ENCODE assay signal across 21 cellular contexts in the genomic region with DNA sequence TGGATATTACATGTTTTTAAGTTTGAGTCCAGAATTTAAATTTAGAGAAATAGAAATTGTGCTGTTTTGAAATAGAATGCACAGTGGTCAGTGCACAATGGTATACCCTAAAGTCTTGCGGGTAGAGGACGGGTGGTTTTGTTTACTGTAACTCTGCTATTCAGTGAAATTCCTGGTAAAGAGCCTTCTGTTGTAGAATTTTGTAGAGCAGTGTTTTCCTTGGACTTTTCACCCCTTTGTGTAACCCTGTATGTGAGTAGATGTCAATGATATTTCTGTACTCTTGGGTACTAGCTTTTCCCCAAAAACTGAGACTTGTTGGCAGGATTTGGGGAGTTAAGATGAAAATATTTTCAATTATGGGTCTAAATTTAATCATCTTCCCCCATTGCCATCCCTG. TPM values are rescaled to one million over a fixed set of nuclear protein-coding genes. Genes with fewer than 3 reads are reported as not detected.
DNase-seq lines count a peak whose midpoint lies in the region; ATAC-seq and TF ChIP-seq lines count a peak whose summit lies in the region.
"Had no signal": no experiment of that assay in that cellular context is flagged by ENCODE, and none has a peak within 500 bp of the region (broad histone marks: within the 10 kb centered on the region; RNA-seq: fewer than 3 reads in every experiment).

No MANE protein-coding gene starts in this region.

- H2AK5ac ChIP-seq in H9 (ENCODE audit: insufficient read length, low read length): no peak overlapping the region

- H3K36me3 Mint-ChIP-seq in activated CD4-positive, alpha-beta T cell treated with anti-CD3 and anti-CD28 coated beads, Interleukin-2, amount 10 ng/mL, durations not matched to agents 24 days and 14 days (ENCODE audit: low read depth): peaks cover 61% of the 10 kb centered on the region
- H3K36me3 Mint-ChIP-seq in H9 (ENCODE audit: insufficient read depth in 1 of 3, low read depth in 3 of 3) (peaks cover 40 to 85% (median 73%) of the 10 kb centered on the region in 3 experiments; a peak in 6 of 7 replicates), immature natural killer cell (peaks cover 13 to 34% (median 22%) of the 10 kb centered on the region in 3 donors), osteocyte (ENCODE audit: unreplicated experiment) (peaks cover 47% of the 10 kb centered on the region)

- ATAC-seq in GM18861 (IDR thresholded peaks at IDR 0.05; ENCODE audit: unreplicated experiment): no peak
- ATAC-seq: activated CD4-positive, CD25-positive, alpha-beta regulatory T cell treated with anti-CD3 and anti-CD28 coated beads, Interleukin-2, amount 50 U/mL, for 24 hours; activated CD8-positive, alpha-beta memory T cell treated with anti-CD3 and anti-CD28 coated beads, Interleukin-2, amount 10 ng/mL, durations not matched to agents 7 days and 5 days; left lung; stimulated activated naive CD8-positive, alpha-beta T cell treated with anti-CD3 and anti-CD28 coated beads, Interleukin-15, Interleukin-2, amounts not matched to agents 100 U/mL and 50 U/mL, for 24 hours had no signal

- H3K79me1 ChIP-seq in H9 (ENCODE audit: insufficient read depth, low read depth, low read length, poor library complexity, severe bottlenecking): peaks cover 9% of the 10 kb centered on the region

- no peak overlapping the region for H3K4me2 ChIP-seq in H9 (ENCODE audit: insufficient read depth, insufficient read length, low read length)
- H3K4me2 ChIP-seq: KMS-11 had no signal

- H3T11ph ChIP-seq in H9 (ENCODE audit: low read length): no peak overlapping the region

- no CpG with 5 or more reads among the region's 2 CpGs for WGBS in H9 (ENCODE audit: extremely low coverage, insufficient read length, low lambda C conversion rate)

- no peak overlapping the region for H4K5ac ChIP-seq in H9 (ENCODE audit: insufficient read length, low read depth, low read length)

- no peak overlapping the region for H2AFZ ChIP-seq in H9 (ENCODE audit: low read length)

- no peak overlapping the region for H2BK15ac ChIP-seq in H9 (ENCODE audit: low read depth, low read length)

- no peak overlapping the region for H3K4ac ChIP-seq in H9 (ENCODE audit: low read depth, low read length)

- H2BK20ac ChIP-seq in H9 (ENCODE audit: low read depth, low read length, poor library complexity, severe bottlenecking): no peak overlapping the region

- no peak overlapping the region for H2BK12ac ChIP-seq in H9 (ENCODE audit: insufficient read length, low read depth, low read length)

- no peaks in the 10 kb centered on the region for H3K23me2 ChIP-seq in H9 (ENCODE audit: insufficient read length, low read depth, low read length, poor library complexity, severe bottlenecking)

- H3K4me1 ChIP-seq in H9 (ENCODE audit: insufficient read depth, low read length): no peaks in the 10 kb centered on the region
- H3K4me1 ChIP-seq: Caco-2 had no signal

- no peaks in the 10 kb centered on the region for H4K20me1 ChIP-seq in H9 (ENCODE audit: control insufficient read depth, insufficient read depth, insufficient read length)

- intact Hi-C loops in activated CD4-positive, alpha-beta T cell treated with anti-CD3 and anti-CD28 coated beads, Interleukin-2, amount 10 ng/mL, durations not matched to agents 24 days and 14 days (cut with micrococcal nuclease): no loop called here

- no peak overlapping the region for H3K9ac ChIP-seq in H9 (ENCODE audit: extremely low read depth, insufficient read length, low read length)
- H3K9ac ChIP-seq: KMS-11 had no signal

- no peak overlapping the region for H4K8ac ChIP-seq in H9 (replicated peaks; ENCODE audit: insufficient read length, low read depth, low read length)

- no peaks in the 10 kb centered on the region for H3K9me3 Mint-ChIP-seq in activated CD4-positive, alpha-beta T cell treated with anti-CD3 and anti-CD28 coated beads, Interleukin-2, amount 10 ng/mL, durations not matched to agents 24 days and 14 days
- H3K9me3 Mint-ChIP-seq in H9 (no peaks in the 10 kb centered on the region), immature natural killer cell (no peaks in the 10 kb centered on the region), osteocyte (ENCODE audit: unreplicated experiment) (no peaks in the 10 kb centered on the region)

- H3K14ac ChIP-seq in H9 (ENCODE audit: insufficient read depth, low read length): no peak overlapping the region

- peaks cover 42% of the 10 kb centered on the region for H3K79me2 ChIP-seq in H9 (ENCODE audit: insufficient read depth, low read length)

- H3K27ac Mint-ChIP-seq in activated CD4-positive, alpha-beta T cell treated with anti-CD3 and anti-CD28 coated beads, Interleukin-2, amount 10 ng/mL, durations not matched to agents 24 days and 14 days: peak overlapping the region; percentile 13
- H3K27ac Mint-ChIP-seq in H9: peak overlapping the region in 2 of 3 experiments; percentile 41 to 71; a peak in 1 of 7 replicates
- peak overlapping the region; percentile 12 to 79 (median 73) for H3K27ac Mint-ChIP-seq in immature natural killer cell
- H3K27ac Mint-ChIP-seq in osteocyte (ENCODE audit: unreplicated experiment): peak overlapping the region; percentile 5
- H3K27ac Mint-ChIP-seq: activated CD8-positive, alpha-beta memory T cell treated with anti-CD3 and anti-CD28 coated beads, Interleukin-2, amount 10 ng/mL, durations not matched to agents 7 days and 5 days had no signal

- no peaks in the 10 kb centered on the region for H3K27me3 Mint-ChIP-seq in activated CD4-positive, alpha-beta T cell treated with anti-CD3 and anti-CD28 coated beads, Interleukin-2, amount 10 ng/mL, durations not matched to agents 24 days and 14 days
- no peaks in the 10 kb centered on the region for H3K27me3 Mint-ChIP-seq in H9 (ENCODE audit: low read depth)
- H3K27me3 Mint-ChIP-seq in immature natural killer cell (ENCODE audit: low read depth in 3 of 3): peaks cover 0 to 6% (median 0%) of the 10 kb centered on the region in 3 donors
- no peaks in the 10 kb centered on the region for H3K27me3 Mint-ChIP-seq in osteocyte (ENCODE audit: unreplicated experiment)
- H3K27me3 Mint-ChIP-seq: activated CD8-positive, alpha-beta memory T cell treated with anti-CD3 and anti-CD28 coated beads, Interleukin-2, amount 10 ng/mL, durations not matched to agents 7 days and 5 days had no signal

- no peak for DNase-seq in activated CD4-positive, alpha-beta T cell treated with anti-CD3 and anti-CD28 coated beads, Interleukin-2, amount 10 ng/mL, durations not matched to agents 24 days and 14 days
- DNase-seq in activated CD4-positive, alpha-beta T cell treated with anti-CD3 and anti-CD28 coated beads, Interleukin-2, amount 50 U/mL, for 1 hour: no peak
- DNase-seq in H9: no peak
- DNase-seq in immature natural killer cell: no peak
- no peak for DNase-seq in osteocyte (ENCODE audit: extremely low spot score, unreplicated experiment)
- DNase-seq in effector CD8-positive, alpha-beta T cell (lab: John Stamatoyannopoulos, UW): no peak
- no peak for DNase-seq in GM03348 (ENCODE audit: low spot score)
- DNase-seq: 8988T; activated CD8-positive, alpha-beta memory T cell treated with anti-CD3 and anti-CD28 coated beads, Interleukin-2, amount 10 ng/mL, durations not matched to agents 7 days and 5 days; activated effector memory CD4-positive, alpha-beta T cell treated with Interleukin-2 at 50 U/mL for 16 hours; amniotic stem cell; Caco-2; left lung; NCI-H187; NCI-H748 treated with DMSO at 0.1 percent for 48 hours; stimulated activated CD4-positive, alpha-beta T cell treated with anti-CD3 and anti-CD28 coated beads, Interleukin-4, amount 100 ng/mL, for 24 hours; stimulated activated naive CD8-positive, alpha-beta T cell treated with anti-CD3 and anti-CD28 coated beads, Interleukin-15, Interleukin-2, amounts not matched to agents 100 U/mL and 50 U/mL, for 24 hours; tibial artery had no signal

- H2BK120ac ChIP-seq in H9 (ENCODE audit: low read depth, low read length, poor library complexity, severe bottlenecking): no peak overlapping the region

- TF ChIP-seq CTCF in H9 (conservative IDR thresholded peaks at IDR 0.05) (no peak), osteocyte (IDR thresholded peaks at IDR 0.05) (no peak)

- H3K56ac ChIP-seq in H9 (ENCODE audit: insufficient read length, low read depth, low read length): no peak overlapping the region

- no peaks in the 10 kb centered on the region for H3K27me3 ChIP-seq in H9 (ENCODE audit: insufficient read depth, low read length)
- H3K27me3 ChIP-seq: left lung, tibial artery had no signal

- no peak overlapping the region for H3K18ac ChIP-seq in H9 (ENCODE audit: insufficient read length, low read depth, low read length)

- no peak overlapping the region for H3K23ac ChIP-seq in H9 (ENCODE audit: insufficient read length, low read depth, low read length)

- H3K27ac ChIP-seq in H9 (ENCODE audit: insufficient read length, low read depth, low read length): no peak overlapping the region
- H3K27ac ChIP-seq: KMS-11, left lung, tibial artery had no signal

- H4K91ac ChIP-seq in H9 (ENCODE audit: insufficient read length, low read depth, low read length): no peak overlapping the region

- no peak overlapping the region for H2BK5ac ChIP-seq in H9 (ENCODE audit: insufficient read length, low read length)

- H3K4me3 Mint-ChIP-seq in activated CD4-positive, alpha-beta T cell treated with anti-CD3 and anti-CD28 coated beads, Interleukin-2, amount 10 ng/mL, durations not matched to agents 24 days and 14 days: no peak overlapping the region
- no peak overlapping the region for H3K4me3 Mint-ChIP-seq in H9
- peak overlapping the region; percentile 31 to 59 (median 54) for H3K4me3 Mint-ChIP-seq in immature natural killer cell
- no peak overlapping the region for H3K4me3 Mint-ChIP-seq in osteocyte (ENCODE audit: unreplicated experiment)
- H3K4me3 Mint-ChIP-seq: activated CD8-positive, alpha-beta memory T cell treated with anti-CD3 and anti-CD28 coated beads, Interleukin-2, amount 10 ng/mL, durations not matched to agents 7 days and 5 days had no signal

- no peaks in the 10 kb centered on the region for H3K9me3 ChIP-seq in H9 (ENCODE audit: control insufficient read depth, low read depth, low read length)
- H3K9me3 ChIP-seq: Caco-2, left lung, tibial artery had no signal

- H3K4me1 Mint-ChIP-seq in activated CD4-positive, alpha-beta T cell treated with anti-CD3 and anti-CD28 coated beads, Interleukin-2, amount 10 ng/mL, durations not matched to agents 24 days and 14 days: peaks cover 32% of the 10 kb centered on the region
- H3K4me1 Mint-ChIP-seq in H9 (peaks cover 6 to 9% of the 10 kb centered on the region in 2 experiments), immature natural killer cell (peaks cover 72 to 89% of the 10 kb centered on the region in 2 donors), osteocyte (ENCODE audit: unreplicated experiment) (peaks cover 28% of the 10 kb centered on the region)

RNA-seq across cellular contexts. Expression of a gene that starts 19.5 kb away (rescaled TPM):
- total RNA-seq in activated CD4-positive, alpha-beta T cell treated with anti-CD3 and anti-CD28 coated beads, Interleukin-2, amount 10 ng/mL, durations not matched to agents 24 days and 14 days: 149 and 156 TPM in 2 replicates
- total RNA-seq in H9 (2021) (263 and 264 TPM in 2 replicates), osteocyte (230 and 233 TPM in 2 replicates)
- polyA plus RNA-seq in immature natural killer cell: 100 to 1,000 TPM in 2 of 3 donors, 10 to 100 TPM in 1; 98.3 to 171 (median 141) TPM

RNA-seq across cellular contexts. Expression of a gene that starts 30.8 kb away (rescaled TPM):
- total RNA-seq in activated CD4-positive, alpha-beta T cell treated with anti-CD3 and anti-CD28 coated beads, Interleukin-2, amount 10 ng/mL, durations not matched to agents 24 days and 14 days: 5.9 and 6.5 TPM in 2 replicates
- 11.6 and 12.5 TPM in 2 replicates for total RNA-seq in H9 (2021)
- 10 to 100 TPM in 2 of 3 donors, 1 to 10 TPM in 1; 9.3 to 12.6 (median 12.2) TPM for polyA plus RNA-seq in immature natural killer cell
- total RNA-seq in osteocyte: 13.2 and 14.1 TPM in 2 replicates

Comparison
In these comparisons a context has a peak if more than half of its experiments do, and no peak if none do; other contexts are left out.
1. H3K27ac Mint-ChIP-seq: peak in every context shown above with its lines; median percentile 73 in immature natural killer cell; 56 in H9; 13 in activated CD4-positive, alpha-beta T cell treated with anti-CD3 and anti-CD28 coated beads, Interleukin-2, amount 10 ng/mL, durations not matched to agents 24 days and 14 days; 5 in osteocyte.
2. H3K4me3 Mint-ChIP-seq: peak in immature natural killer cell (5 of 5); none in activated CD4-positive, alpha-beta T cell treated with anti-CD3 and anti-CD28 coated beads, Interleukin-2, amount 10 ng/mL, durations not matched to agents 24 days and 14 days (single experiment), H9 (0 of 2) and osteocyte (single experiment).